In genomic region chr7:66925255-66925654, GRCh38 we compare ENCODE assay signal across 1 cellular context.
TF ChIP-seq lines count a peak whose summit lies in the region.

No MANE protein-coding gene starts in this region.

TF ChIP-seq in GM23338, 12 proteins besides CTCF, POLR2A, EP300 and RAD21 (continued from another document):
- no peak for TF ChIP-seq ZNF462 (CRISPR knock-in tag; IDR thresholded peaks at IDR 0.05)
- TF ChIP-seq ZNF331 (CRISPR knock-in tag; IDR thresholded peaks at IDR 0.05; ENCODE audit: low read depth): no peak
- no peak for TF ChIP-seq EZH2phosphoT487 (IDR thresholded peaks at IDR 0.05; ENCODE audit: unreplicated experiment)
- TF ChIP-seq NANOG (IDR thresholded peaks at IDR 0.05; ENCODE audit: borderline replicate concordance): no peak
- TF ChIP-seq ZNF114 (CRISPR knock-in tag; IDR thresholded peaks at IDR 0.05): no peak
- TF ChIP-seq REST (IDR thresholded peaks at IDR 0.05; ENCODE audit: unreplicated experiment): no peak
- no peak for TF ChIP-seq CREB1 (CRISPR knock-in tag; IDR thresholded peaks at IDR 0.05; ENCODE audit: low read depth)
- TF ChIP-seq POLR2AphosphoS5 (IDR thresholded peaks at IDR 0.05; ENCODE audit: low read depth): no peak
- no peak for TF ChIP-seq ETS1 (IDR thresholded peaks at IDR 0.05)
- TF ChIP-seq JUNB (IDR thresholded peaks at IDR 0.05; ENCODE audit: unreplicated experiment): no peak
